In genomic region chr4:75845992-75846391, GRCh38 we compare ENCODE assay signal across 19 cellular contexts. TPM values are rescaled to one million over a fixed set of nuclear protein-coding genes. Genes with fewer than 3 reads are reported as not detected.
"Had no signal": no experiment of that assay in that cellular context is flagged by ENCODE, and none has a peak within 500 bp of the region (broad histone marks: within the 10 kb centered on the region; RNA-seq: fewer than 3 reads in every experiment).

No MANE protein-coding gene starts in this region.

- H3K27me3 ChIP-seq: colonic mucosa, foreskin keratinocyte, pancreas, stomach had no signal

- H3K27me3 Mint-ChIP-seq: activated naive CD4-positive, alpha-beta T cell treated with anti-CD3 and anti-CD28 coated beads, Interleukin-2, amount 50 U/mL, for 24 hours had no signal

- H3K4me1 Mint-ChIP-seq: activated naive CD4-positive, alpha-beta T cell treated with anti-CD3 and anti-CD28 coated beads, Interleukin-2, amount 50 U/mL, for 24 hours had no signal

- H3K4me3 ChIP-seq: colonic mucosa, lower lobe of right lung, pancreas, stomach, thoracic aorta had no signal

- H3K4me1 ChIP-seq: colonic mucosa, foreskin keratinocyte had no signal

- H3K27ac Mint-ChIP-seq: activated naive CD4-positive, alpha-beta T cell treated with anti-CD3 and anti-CD28 coated beads, Interleukin-2, amount 50 U/mL, for 24 hours; brain had no signal

- H3K36me3 ChIP-seq: colonic mucosa, lower lobe of right lung, pancreas, stomach, thoracic aorta had no signal

- H3K9me3 ChIP-seq: colonic mucosa, lower lobe of right lung, pancreas, stomach, thoracic aorta had no signal

- DNase-seq: activated CD4-positive, CD25-positive, alpha-beta regulatory T cell treated with anti-CD3 and anti-CD28 coated beads, Interleukin-2, amount 50 U/mL, for 72 hours; activated effector memory CD4-positive, alpha-beta T cell treated with Interleukin-2 at 50 U/mL for 16 hours; central memory CD4-positive, alpha-beta T cell; colonic mucosa; foreskin keratinocyte; left cardiac atrium; lower lobe of right lung; midbrain; pancreas; stimulated activated CD4-positive, alpha-beta T cell treated with anti-CD3 and anti-CD28 coated beads, Interleukin-1b, Interleukin-23, amount 100 ng/mL, for 48 hours; stomach; T-helper 1 cell had no signal

- H3K36me3 Mint-ChIP-seq: activated naive CD4-positive, alpha-beta T cell treated with anti-CD3 and anti-CD28 coated beads, Interleukin-2, amount 50 U/mL, for 24 hours; brain had no signal

- H3K4me3 Mint-ChIP-seq: activated naive CD4-positive, alpha-beta T cell treated with anti-CD3 and anti-CD28 coated beads, Interleukin-2, amount 50 U/mL, for 24 hours; brain; neural crest cell had no signal

- H3K27ac ChIP-seq: colonic mucosa, foreskin keratinocyte, lower lobe of right lung, pancreas, stomach, thoracic aorta had no signal

- ATAC-seq: esophagus mucosa, foreskin keratinocyte, left cardiac atrium, lower lobe of right lung, pancreas had no signal

- H3K9me3 Mint-ChIP-seq: activated naive CD4-positive, alpha-beta T cell treated with anti-CD3 and anti-CD28 coated beads, Interleukin-2, amount 50 U/mL, for 24 hours; brain; neural crest cell had no signal

RNA-seq across cellular contexts. Expression of gene PPEF2, which starts 56.3 kb away (rescaled TPM):
- total RNA-seq: activated CD8-positive, alpha-beta memory T cell treated with anti-CD3 and anti-CD28 coated beads for 36 hours; colonic mucosa; esophagus mucosa; foreskin keratinocyte; left cardiac atrium; lower lobe of right lung; pancreas; stomach; urinary bladder had no signal
- polyA plus RNA-seq: foreskin keratinocyte, pancreas, stomach, urinary bladder had no signal
